In the genomic region with DNA sequence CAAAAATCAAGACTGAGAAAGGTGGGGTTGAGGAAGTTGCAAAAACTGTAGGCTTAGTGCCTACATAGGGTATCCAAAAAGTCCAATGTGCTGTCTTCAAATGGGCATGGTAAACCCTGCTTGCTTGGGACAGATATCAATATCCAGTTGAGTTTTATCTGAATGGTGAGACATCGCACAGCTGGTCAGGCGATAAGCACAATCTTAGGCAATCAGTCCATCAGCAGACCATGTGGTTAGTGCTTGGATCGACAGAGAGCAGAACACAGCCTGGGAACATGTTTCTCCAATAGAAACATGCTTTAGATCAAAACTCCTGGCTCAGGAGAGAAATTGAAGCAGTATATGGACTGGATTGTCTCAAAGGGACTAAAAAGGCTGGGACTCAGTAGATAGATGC, we compare ENCODE assay signal across 24 cellular contexts.
A peak's percentile ranks its signal among the peaks of the same experiment; 100 is the strongest.
DNase-seq lines count a peak whose midpoint lies in the region; FAIRE-seq and TF ChIP-seq lines count a peak whose summit lies in the region.
"Had no signal": no experiment of that assay in that cellular context is flagged by ENCODE, and none has a peak within 500 bp of the region (broad histone marks: within the 10 kb centered on the region; RNA-seq: fewer than 3 reads in every experiment).

No MANE protein-coding gene starts in this region.

- peaks cover 14% of the 10 kb centered on the region for H3K9me3 ChIP-seq in endodermal cell (ENCODE audit: control insufficient read depth, low read length)
- H3K9me3 ChIP-seq in trophoblast cell (ENCODE audit: insufficient read depth, low read depth, low read length): no peaks in the 10 kb centered on the region
- H3K9me3 ChIP-seq: A549, BE2C had no signal

- no peaks in the 10 kb centered on the region for H3K79me1 ChIP-seq in trophoblast cell (ENCODE audit: low read length)

- no peak overlapping the region for H3K23ac ChIP-seq in trophoblast cell (ENCODE audit: low read length)

- no peak overlapping the region for H3K4ac ChIP-seq in trophoblast cell (ENCODE audit: low read depth, low read length)

- no peaks in the 10 kb centered on the region for H3K36me3 Mint-ChIP-seq in endodermal cell (ENCODE audit: low read depth)
- H3K36me3 Mint-ChIP-seq: CD14-positive monocyte; CD8-positive, alpha-beta memory T cell had no signal

- H2AK5ac ChIP-seq in trophoblast cell (ENCODE audit: low read length): no peak overlapping the region

- H3K14ac ChIP-seq in trophoblast cell (ENCODE audit: low read length): no peak overlapping the region

- no peak overlapping the region for H3K4me3 ChIP-seq in fibroblast of mammary gland (ENCODE audit: control insufficient read depth, low read depth, low read length)
- no peak overlapping the region for H3K4me3 ChIP-seq in endodermal cell (ENCODE audit: low read length)
- no peak overlapping the region for H3K4me3 ChIP-seq in trophoblast cell (ENCODE audit: low read depth, low read length)
- H3K4me3 ChIP-seq: A549; BLaER1 treated with 17β-estradiol and CSF1 and Interleukin-3, amounts not matched to agents 10 nM and 100 nM; GM23338 had no signal

- TF ChIP-seq CTCF in fibroblast of mammary gland (conservative IDR thresholded peaks at IDR 0.05; ENCODE audit: control insufficient read depth, insufficient read depth, low read depth, low read length) (no peak), endodermal cell (conservative IDR thresholded peaks at IDR 0.05) (no peak)

- no peak overlapping the region for H2BK12ac ChIP-seq in trophoblast cell (ENCODE audit: low read length)

- H3K4me3 Mint-ChIP-seq in endodermal cell: no peak overlapping the region
- H3K4me3 Mint-ChIP-seq: CD14-positive monocyte; CD4-positive, alpha-beta T cell; CD8-positive, alpha-beta memory T cell; GM23338; H9 had no signal

- WGBS in endodermal cell (ENCODE audit: insufficient coverage in 1 of 2, insufficient read length in 1 of 2), 2 experiments: 89 to 93% methylated on average over 3 of the region's 3 CpGs
- WGBS in trophoblast cell (ENCODE audit: extremely low coverage, insufficient coverage, insufficient read length): no CpG with 5 or more reads among the region's 3 CpGs

- H3K27ac ChIP-seq in endodermal cell (ENCODE audit: low read depth, low read length): no peak overlapping the region
- H3K27ac ChIP-seq in trophoblast cell (ENCODE audit: low read depth, low read length): no peak overlapping the region
- H3K27ac ChIP-seq: A549; BLaER1 treated with 17β-estradiol and CSF1 and Interleukin-3, amounts not matched to agents 10 nM and 100 nM had no signal

- H2BK5ac ChIP-seq in trophoblast cell (ENCODE audit: low read depth, low read length, poor library complexity): no peak overlapping the region

- DNase-seq in CMK (ENCODE audit: low read depth) (peak; percentile 27), OCI-M1 (lab: John Stamatoyannopoulos, UW) (peak; percentile 83), amniotic epithelial cell (ENCODE audit: low read depth) (peak; percentile 68), fibroblast of mammary gland (ENCODE audit: low read depth) (peak; percentile 33), endodermal cell (no peak), trophoblast cell (no peak), GM19239 (ENCODE audit: insufficient read length, low spot score) (no peak), cerebellum (ENCODE audit: low spot score) (no peak)
- DNase-seq: 8988T; ACHN; AML-193; BE2C; Calu3; CD4-positive, alpha-beta T cell; CD8-positive, alpha-beta memory T cell; COR-L47; DND-41; H9 had no signal

- H3K36me3 ChIP-seq in endodermal cell (ENCODE audit: control insufficient read depth, insufficient read depth, low read length) (no peaks in the 10 kb centered on the region), trophoblast cell (ENCODE audit: control insufficient read depth in 1 of 2, insufficient read depth in 2 of 2, low read length in 2 of 2) (no peaks in the 10 kb centered on the region)
- H3K36me3 ChIP-seq: BE2C; BLaER1 treated with 17β-estradiol and CSF1 and Interleukin-3, amounts not matched to agents 10 nM and 100 nM had no signal

- no peak overlapping the region for H3K9ac ChIP-seq in endodermal cell (ENCODE audit: extremely low read depth, low read length, poor library complexity, severe bottlenecking)
- H3K9ac ChIP-seq in trophoblast cell (ENCODE audit: low read length): no peak overlapping the region
- H3K9ac ChIP-seq: BLaER1 treated with 17β-estradiol and CSF1 and Interleukin-3, amounts not matched to agents 10 nM and 100 nM had no signal

- H4K8ac ChIP-seq in trophoblast cell (ENCODE audit: low read depth, low read length): no peak overlapping the region

- H3K27ac Mint-ChIP-seq in endodermal cell: no peak overlapping the region
- H3K27ac Mint-ChIP-seq: CD14-positive monocyte; CD4-positive, alpha-beta T cell; CD8-positive, alpha-beta memory T cell; GM23338; H9 had no signal

- no peak overlapping the region for H3K4me2 ChIP-seq in trophoblast cell (ENCODE audit: low read length)
- H3K4me2 ChIP-seq: A549; BLaER1 treated with 17β-estradiol and CSF1 and Interleukin-3, amounts not matched to agents 10 nM and 100 nM; GM23338 had no signal

- H3K4me1 ChIP-seq in endodermal cell (ENCODE audit: control insufficient read depth, insufficient read depth, low read length) (no peaks in the 10 kb centered on the region), trophoblast cell (ENCODE audit: control insufficient read depth in 1 of 2, insufficient read depth in 2 of 2, low read length in 2 of 2) (no peaks in the 10 kb centered on the region)
- H3K4me1 ChIP-seq: A549; BE2C; BLaER1 treated with 17β-estradiol and CSF1 and Interleukin-3, amounts not matched to agents 10 nM and 100 nM had no signal

- no peak overlapping the region for H3K18ac ChIP-seq in trophoblast cell (ENCODE audit: low read length)

- H2BK120ac ChIP-seq in trophoblast cell (ENCODE audit: insufficient read depth, low read length, poor library complexity): no peak overlapping the region

- no peak overlapping the region for H4K91ac ChIP-seq in trophoblast cell (ENCODE audit: low read depth, low read length)

- H3K27me3 ChIP-seq in endodermal cell (ENCODE audit: control insufficient read depth, insufficient read depth, low read length, poor library complexity, severe bottlenecking): no peaks in the 10 kb centered on the region
- no peaks in the 10 kb centered on the region for H3K27me3 ChIP-seq in trophoblast cell (ENCODE audit: insufficient read depth, low read length)
- H3K27me3 ChIP-seq: BLaER1 treated with 17β-estradiol and CSF1 and Interleukin-3, amounts not matched to agents 10 nM and 100 nM had no signal

- H3K9me3 Mint-ChIP-seq in endodermal cell: peaks cover 13% of the 10 kb centered on the region
- H3K9me3 Mint-ChIP-seq: GM23338 had no signal

- H2AFZ ChIP-seq in trophoblast cell (ENCODE audit: insufficient read depth, low read length, poor library complexity): no peak overlapping the region
- H2AFZ ChIP-seq: GM23338 had no signal

- H4K12ac ChIP-seq in trophoblast cell (ENCODE audit: low read depth, low read length): no peak overlapping the region

- H3K27me3 Mint-ChIP-seq in endodermal cell (ENCODE audit: insufficient read depth): no peaks in the 10 kb centered on the region

- peaks cover 3% of the 10 kb centered on the region for H3K4me1 Mint-ChIP-seq in endodermal cell
- H3K4me1 Mint-ChIP-seq: CD14-positive monocyte; CD8-positive, alpha-beta memory T cell; GM23338 had no signal

- H3K79me2 ChIP-seq in trophoblast cell (ENCODE audit: control insufficient read depth, insufficient read depth, low read length, poor library complexity): no peaks in the 10 kb centered on the region

- FAIRE-seq in GM19239 (lab: Jason Lieb, UNC): no peak
- FAIRE-seq: A549, G401.6, GM12892 had no signal

Comparison
In these comparisons a context has a peak if more than half of its experiments do, and no peak if none do; other contexts are left out.
1. DNase-seq: peak in CMK (single experiment), OCI-M1 (single experiment), amniotic epithelial cell (single experiment) and fibroblast of mammary gland (single experiment); none in endodermal cell (single experiment), trophoblast cell (0 of 2), GM19239 (single experiment) and cerebellum (single experiment).